In the genomic region with DNA sequence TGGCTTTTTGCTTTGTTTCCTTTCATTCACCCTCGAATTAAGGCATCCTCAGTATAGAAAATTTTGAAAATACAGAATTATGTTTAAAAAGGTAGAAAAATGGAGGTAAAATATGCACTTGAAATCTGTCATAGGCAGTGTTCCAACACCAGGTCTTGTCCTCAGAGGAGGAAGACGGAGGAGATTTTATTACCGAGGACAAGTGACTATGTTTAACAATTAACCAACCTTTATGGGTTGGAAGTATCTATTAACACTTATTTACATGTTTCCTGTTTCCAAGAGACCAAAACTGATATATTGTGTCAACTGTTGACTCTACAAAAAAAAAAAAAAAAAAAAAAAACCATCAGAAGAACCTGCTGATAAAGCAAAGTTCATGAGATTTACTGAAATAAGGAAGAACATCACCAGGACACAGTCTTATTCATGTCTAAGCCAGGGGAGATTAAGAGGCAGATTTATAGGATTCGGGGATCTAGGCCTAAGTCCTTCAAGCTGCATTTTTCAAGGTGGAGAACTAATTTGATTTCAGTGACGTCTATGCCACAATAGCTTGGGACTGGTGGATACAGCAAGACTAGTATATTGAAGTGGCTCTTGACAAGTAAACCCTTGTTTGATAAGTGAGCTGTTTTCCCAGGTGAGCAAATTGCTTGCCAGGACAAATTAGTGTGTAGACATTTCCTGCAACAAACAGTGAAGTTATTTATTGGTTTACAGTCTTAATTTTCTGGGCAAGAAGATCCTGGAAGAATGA, we compare ENCODE assay signal across 14 cellular contexts.
DNase-seq lines count a peak whose midpoint lies in the region; ATAC-seq and TF ChIP-seq lines count a peak whose summit lies in the region.
"Had no signal": no experiment of that assay in that cellular context is flagged by ENCODE, and none has a peak within 500 bp of the region (broad histone marks: within the 10 kb centered on the region; RNA-seq: fewer than 3 reads in every experiment).

No MANE protein-coding gene starts in this region.

- H3K4me3 ChIP-seq in SJCRH30 (peak overlapping the region; percentile 53), left lung (peak overlapping the region in 1 of 2 donors; percentile 36), tibial nerve (peak overlapping the region in 1 of 4 donors; percentile 38)

- no peak for TF ChIP-seq EP300 in tibial nerve (IDR thresholded peaks at IDR 0.05)

- no peaks in the 10 kb centered on the region for H3K9me3 ChIP-seq in SJCRH30 (replicated peaks)
- no peaks in the 10 kb centered on the region for H3K9me3 ChIP-seq in left lung
- peaks cover 0 to 7% (median 0%) of the 10 kb centered on the region in 4 donors for H3K9me3 ChIP-seq in tibial nerve

- intact Hi-C loops in left lung (cut with DNase I) = no loop called here

- H3K27me3 ChIP-seq in SJCRH30 = no peaks in the 10 kb centered on the region
- H3K27me3 ChIP-seq in left lung = no peaks in the 10 kb centered on the region
- H3K27me3 ChIP-seq in tibial nerve = no peaks in the 10 kb centered on the region

- H3K36me3 ChIP-seq in SJCRH30 = no peaks in the 10 kb centered on the region; the same call in 1 of the 2 replicates
- peaks cover 0 to 11% of the 10 kb centered on the region in 2 donors for H3K36me3 ChIP-seq in left lung
- H3K36me3 ChIP-seq in tibial nerve = peaks cover 0 to 45% (median 0%) of the 10 kb centered on the region in 3 donors

- peak; percentile 50 for ATAC-seq in left lung
- no peak for ATAC-seq in GM21619 (IDR thresholded peaks at IDR 0.05; ENCODE audit: unreplicated experiment)
- ATAC-seq in HG03521 (IDR thresholded peaks at IDR 0.05; ENCODE audit: unreplicated experiment) = no peak
- ATAC-seq: activated CD4-positive, alpha-beta T cell treated with anti-CD3 and anti-CD28 coated beads for 36 hours had no signal

- TF ChIP-seq CTCF in left lung (IDR thresholded peaks at IDR 0.05) (no peak), tibial nerve (IDR thresholded peaks at IDR 0.05) (no peak)

- H3K4me1 ChIP-seq in SJCRH30 (peaks cover 25% of the 10 kb centered on the region), left lung (peaks cover 31 to 67% of the 10 kb centered on the region in 2 donors), tibial nerve (peaks cover 0 to 55% (median 44%) of the 10 kb centered on the region in 4 donors)

- DNase-seq in NCI-H1092 treated with DMSO at 0.1 percent for 48 hours (lab: John Stamatoyannopoulos, UW) (peak; percentile 50), NCI-H1092 (lab: John Stamatoyannopoulos, UW) (no peak), SJCRH30 (no peak), left lung (no peak), tibial nerve (ENCODE audit: low spot score in 2 of 2) (no peak), NCI-H2227 (lab: John Stamatoyannopoulos, UW; ENCODE audit: unreplicated experiment) (no peak)
- DNase-seq: activated CD4-positive, alpha-beta T cell treated with anti-CD3 and anti-CD28 coated beads for 36 hours; activated naive CD8-positive, alpha-beta T cell treated with anti-CD3 and anti-CD28 coated beads, Interleukin-2, amount 10 ng/mL, durations not matched to agents 7 days and 5 days; GF-D8; Kasumi-1; mesendoderm; SIG-M5 had no signal

- 71 to 76% methylated on average over 5 of the region's 5 CpGs for WGBS in tibial nerve, 2 donors

- TF ChIP-seq POLR2A in tibial nerve (IDR thresholded peaks at IDR 0.05) = no peak

- H3K27ac ChIP-seq in SJCRH30 = peak overlapping the region; percentile 76; the same call in 1 of the 2 replicates
- peak overlapping the region; percentile 68 to 84 for H3K27ac ChIP-seq in left lung
- peak overlapping the region; percentile 71 to 89 (median 84) for H3K27ac ChIP-seq in tibial nerve
